ENCODE assay signal across 28 cellular contexts in the genomic region with DNA sequence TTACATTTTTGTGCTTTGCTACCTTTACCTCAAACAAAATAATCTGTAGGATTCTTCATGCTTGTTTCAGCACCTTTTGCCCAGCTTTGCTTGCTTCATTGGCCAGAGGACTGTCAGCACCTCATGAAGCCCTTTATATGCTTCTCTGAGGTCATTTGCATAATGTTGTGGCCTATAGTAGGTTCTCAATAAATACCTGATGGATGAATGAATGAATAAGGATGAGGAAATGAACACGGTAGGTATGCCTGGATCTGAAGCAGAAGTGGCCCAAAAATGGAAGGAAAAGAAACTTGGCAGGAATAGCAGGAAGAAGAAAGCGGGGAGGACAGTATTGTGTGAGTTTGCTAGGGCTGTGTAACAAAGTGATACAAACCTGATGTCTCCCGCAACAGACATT.
"Had no signal": no experiment of that assay in that cellular context is flagged by ENCODE, and none has a peak within 500 bp of the region (broad histone marks: within the 10 kb centered on the region; RNA-seq: fewer than 3 reads in every experiment).

No MANE protein-coding gene starts in this region.

- H3K4me1 ChIP-seq: stomach, suprapubic skin, thyroid gland, tibial artery, tibial nerve, transverse colon, upper lobe of left lung, upper lobe of right lung, uterus, vagina had no signal

- H3K36me3 ChIP-seq: stomach, suprapubic skin, thoracic aorta, thyroid gland, tibial artery, transverse colon, upper lobe of left lung, upper lobe of right lung, uterus, vagina had no signal

- H3K27ac ChIP-seq: stomach, suprapubic skin, thoracic aorta, thyroid gland, tibial artery, tibial nerve, transverse colon, upper lobe of left lung, upper lobe of right lung, uterus, vagina had no signal

- DNase-seq: stimulated activated CD4-positive, alpha-beta T cell treated with anti-CD3 and anti-CD28 coated beads, Interleukin-2, amount 100 ng/mL, for 48 hours; stimulated activated CD4-positive, alpha-beta T cell treated with anti-CD3 and anti-CD28 coated beads, Interleukin-4, amount 100 ng/mL, for 1 hour; stimulated activated CD4-positive, alpha-beta T cell treated with anti-CD3 and anti-CD28 coated beads, Interleukin-4, amount 100 ng/mL, for 24 hours; stimulated activated CD4-positive, alpha-beta T cell treated with anti-CD3 and anti-CD28 coated beads, Interleukin-4, amount 100 ng/mL, for 4 hours; stimulated activated CD8-positive, alpha-beta memory T cell treated with anti-CD3 and anti-CD28 coated beads, Interleukin-4, amount 100 ng/mL, for 48 hours; stimulated activated naive B cell treated with anti-CD40 and anti-IgM and Interleukin-4, amounts not matched to agents 10 μg/mL and 1 μg/mL and 100 μg/mL, for 72 hours; stimulated activated naive CD4-positive, alpha-beta T cell; stimulated activated naive CD4-positive, alpha-beta T cell treated with Interleukin-2 at 50 U/mL for 16 hours; stimulated activated naive CD8-positive, alpha-beta T cell treated with anti-CD3 and anti-CD28 coated beads, Interleukin-15, amount 100 ng/mL, for 72 hours; stimulated activated naive CD8-positive, alpha-beta T cell treated with anti-CD3 and anti-CD28 coated beads, Interleukin-15, Interleukin-2, amounts not matched to agents 100 U/mL and 50 U/mL, for 24 hours; stomach; substantia nigra; thyroid gland; tibial artery; transverse colon; trophoblast cell; upper lobe of left lung; upper lobe of right lung; uterus had no signal

- H3K27ac Mint-ChIP-seq: stimulated activated effector memory CD8-positive, alpha-beta T cell treated with anti-CD3 and anti-CD28 coated beads, Interleukin-12 subunit alpha, Interleukin-12 subunit beta, amount 100 ng/mL, for 72 hours; stimulated activated memory B cell treated with anti-CD40 and anti-IgM and Interleukin-4, amounts not matched to agents 10 μg/mL and 1 μg/mL and 100 μg/mL, for 72 hours; stimulated activated naive B cell treated with anti-CD40 and anti-IgM and Interleukin-4, amounts not matched to agents 10 μg/mL and 1 μg/mL and 100 μg/mL, for 72 hours; stimulated activated naive CD8-positive, alpha-beta T cell treated with anti-CD3 and anti-CD28 coated beads, Interleukin-15, amount 100 ng/mL, for 72 hours; stimulated activated naive CD8-positive, alpha-beta T cell treated with anti-CD3 and anti-CD28 coated beads, Interleukin-15, Interleukin-2, amounts not matched to agents 100 ng/mL and 50 ng/mL, for 24 hours; type B pancreatic cell had no signal

- H3K4me3 ChIP-seq: stomach, suprapubic skin, testis, thoracic aorta, thyroid gland, tibial artery, tibial nerve, transverse colon, upper lobe of left lung, upper lobe of right lung, uterus, vagina had no signal

- H3K27me3 Mint-ChIP-seq: stimulated activated naive B cell treated with anti-CD40 and anti-IgM and Interleukin-4, amounts not matched to agents 10 μg/mL and 1 μg/mL and 100 μg/mL, for 72 hours; stimulated activated naive CD8-positive, alpha-beta T cell treated with anti-CD3 and anti-CD28 coated beads, Interleukin-15, amount 100 ng/mL, for 72 hours; stimulated activated naive CD8-positive, alpha-beta T cell treated with anti-CD3 and anti-CD28 coated beads, Interleukin-15, Interleukin-2, amounts not matched to agents 100 ng/mL and 50 ng/mL, for 24 hours; type B pancreatic cell had no signal

- H3K9me3 ChIP-seq: stomach, suprapubic skin, testis, thoracic aorta, thyroid gland, tibial artery, tibial nerve, transverse colon, upper lobe of left lung, upper lobe of right lung, uterus, vagina had no signal

- ATAC-seq: stimulated activated effector memory CD8-positive, alpha-beta T cell treated with anti-CD3 and anti-CD28 coated beads, Interleukin-12 subunit alpha, Interleukin-12 subunit beta, amount 100 ng/mL, for 72 hours; stimulated activated memory B cell treated with anti-CD40 and anti-IgM and Interleukin-4, amounts not matched to agents 10 μg/mL and 1 μg/mL and 100 μg/mL, for 72 hours; stimulated activated naive B cell treated with anti-CD40 and anti-IgM and Interleukin-4, amounts not matched to agents 10 μg/mL and 1 μg/mL and 100 μg/mL, for 72 hours; stimulated activated naive CD8-positive, alpha-beta T cell treated with anti-CD3 and anti-CD28 coated beads, Interleukin-15, amount 100 ng/mL, for 72 hours; stimulated activated naive CD8-positive, alpha-beta T cell treated with anti-CD3 and anti-CD28 coated beads, Interleukin-15, Interleukin-2, amounts not matched to agents 100 U/mL and 50 U/mL, for 24 hours; upper lobe of right lung had no signal

- H3K4me3 Mint-ChIP-seq: stimulated activated effector memory CD8-positive, alpha-beta T cell treated with anti-CD3 and anti-CD28 coated beads, Interleukin-12 subunit alpha, Interleukin-12 subunit beta, amount 100 ng/mL, for 72 hours; stimulated activated memory B cell treated with anti-CD40 and anti-IgM and Interleukin-4, amounts not matched to agents 10 μg/mL and 1 μg/mL and 100 μg/mL, for 72 hours; stimulated activated naive B cell treated with anti-CD40 and anti-IgM and Interleukin-4, amounts not matched to agents 10 μg/mL and 1 μg/mL and 100 μg/mL, for 72 hours; stimulated activated naive CD8-positive, alpha-beta T cell treated with anti-CD3 and anti-CD28 coated beads, Interleukin-15, amount 100 ng/mL, for 72 hours; stimulated activated naive CD8-positive, alpha-beta T cell treated with anti-CD3 and anti-CD28 coated beads, Interleukin-15, Interleukin-2, amounts not matched to agents 100 ng/mL and 50 ng/mL, for 24 hours; type B pancreatic cell had no signal

- H3K9me3 Mint-ChIP-seq: stimulated activated effector memory CD8-positive, alpha-beta T cell treated with anti-CD3 and anti-CD28 coated beads, Interleukin-12 subunit alpha, Interleukin-12 subunit beta, amount 100 ng/mL, for 72 hours; stimulated activated memory B cell treated with anti-CD40 and anti-IgM and Interleukin-4, amounts not matched to agents 10 μg/mL and 1 μg/mL and 100 μg/mL, for 72 hours; stimulated activated naive B cell treated with anti-CD40 and anti-IgM and Interleukin-4, amounts not matched to agents 10 μg/mL and 1 μg/mL and 100 μg/mL, for 72 hours; stimulated activated naive CD8-positive, alpha-beta T cell treated with anti-CD3 and anti-CD28 coated beads, Interleukin-15, amount 100 ng/mL, for 72 hours; stimulated activated naive CD8-positive, alpha-beta T cell treated with anti-CD3 and anti-CD28 coated beads, Interleukin-15, Interleukin-2, amounts not matched to agents 100 ng/mL and 50 ng/mL, for 24 hours; type B pancreatic cell had no signal

- H3K36me3 Mint-ChIP-seq: stimulated activated naive B cell treated with anti-CD40 and anti-IgM and Interleukin-4, amounts not matched to agents 10 μg/mL and 1 μg/mL and 100 μg/mL, for 72 hours; type B pancreatic cell had no signal

- H3K4me1 Mint-ChIP-seq: stimulated activated memory B cell treated with anti-CD40 and anti-IgM and Interleukin-4, amounts not matched to agents 10 μg/mL and 1 μg/mL and 100 μg/mL, for 72 hours; stimulated activated naive B cell treated with anti-CD40 and anti-IgM and Interleukin-4, amounts not matched to agents 10 μg/mL and 1 μg/mL and 100 μg/mL, for 72 hours; stimulated activated naive CD8-positive, alpha-beta T cell treated with anti-CD3 and anti-CD28 coated beads, Interleukin-15, amount 100 ng/mL, for 72 hours had no signal
